ENCODE assay signal across 7 cellular contexts in genomic region chr5:243648-244367, GRCh38. TPM values are rescaled to one million over a fixed set of nuclear protein-coding genes. Genes with fewer than 3 reads are reported as not detected.
"Had no signal": no experiment of that assay in that cellular context is flagged by ENCODE, and none has a peak within 500 bp of the region (broad histone marks: within the 10 kb centered on the region; RNA-seq: fewer than 3 reads in every experiment).

No MANE protein-coding gene starts in this region.

RNA-seq across cellular contexts. Expression of gene LRRC14B, which starts 52.5 kb away (rescaled TPM):
- total RNA-seq: foreskin keratinocyte, pulmonary artery endothelial cell, right lobe of liver, smooth muscle cell, transverse colon, vagina had no signal
- polyA plus RNA-seq: foreskin keratinocyte, neural cell, smooth muscle cell had no signal
